Comparison of ENCODE assay signal across 8 cellular contexts in the genomic region with DNA sequence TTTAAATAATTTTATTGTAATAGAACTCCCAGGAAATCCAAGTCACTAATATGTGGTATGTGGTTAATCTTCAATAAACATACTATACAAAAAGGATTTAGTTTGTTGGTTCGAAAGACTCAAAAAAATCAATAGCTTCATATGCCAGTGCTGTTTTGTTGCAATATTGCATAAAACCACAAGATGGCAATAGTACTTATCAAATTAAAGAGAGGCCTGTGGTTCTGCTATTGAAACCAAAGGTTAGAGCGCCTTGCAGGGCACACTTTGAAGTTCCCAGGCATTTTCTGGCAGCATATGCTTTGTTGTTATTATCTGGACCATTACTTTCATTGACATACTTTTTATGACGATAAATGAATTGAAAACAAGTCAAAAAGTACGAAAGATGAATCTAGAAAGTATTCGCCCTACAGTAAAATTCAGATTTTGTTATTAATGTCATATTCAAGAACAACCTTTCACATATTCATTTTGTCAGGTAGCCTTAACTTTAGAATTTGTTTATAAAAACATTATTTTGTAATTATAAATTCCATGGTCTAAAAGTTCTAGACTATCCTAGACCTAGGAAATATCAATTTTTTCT.
A peak's percentile ranks its signal among the peaks of the same experiment; 100 is the strongest.
DNase-seq lines count a peak whose midpoint lies in the region; ATAC-seq and TF ChIP-seq lines count a peak whose summit lies in the region.

No MANE protein-coding gene starts in this region.

- WGBS in neuronal stem cell (ENCODE audit: extremely low coverage in 2 of 2, insufficient read length in 2 of 2, insufficient replicate concordance in 1 of 2), 2 donors: no CpG with 5 or more reads among the region's 5 CpGs

- TF ChIP-seq CTCF in GM12875 (IDR thresholded peaks at IDR 0.05; ENCODE audit: borderline replicate concordance, insufficient read depth, low read depth, low read length) (peak; percentile 32; the same call in 1 of the 2 replicates), fibroblast of mammary gland (conservative IDR thresholded peaks at IDR 0.05; ENCODE audit: control insufficient read depth, insufficient read depth, low read depth, low read length) (peak; percentile 72), coronary artery (IDR thresholded peaks at IDR 0.05) (no peak)

- H3K23ac ChIP-seq in neuronal stem cell (ENCODE audit: low read depth, low read length, poor library complexity): no peak overlapping the region

- H3K9me3 ChIP-seq in neuronal stem cell (replicated peaks in 1 of 2; ENCODE audit: control insufficient read depth in 2 of 2, insufficient read depth in 1 of 2, low read depth in 1 of 2, low read length in 2 of 2): peaks cover 0 to 2% of the 10 kb centered on the region in 2 donors

- H4K8ac ChIP-seq in neuronal stem cell (ENCODE audit: low read depth, low read length): no peak overlapping the region

- no peak overlapping the region for H2BK15ac ChIP-seq in neuronal stem cell (ENCODE audit: low read length)

- H3K4ac ChIP-seq in neuronal stem cell (ENCODE audit: low read length): no peak overlapping the region

- H2BK12ac ChIP-seq in neuronal stem cell (ENCODE audit: low read length): no peak overlapping the region

- H3K36me3 ChIP-seq in neuronal stem cell (replicated peaks in 1 of 2; ENCODE audit: control insufficient read depth in 2 of 2, insufficient read depth in 2 of 2, low read length in 2 of 2): no peaks in the 10 kb centered on the region

- ATAC-seq in HG02973 (IDR thresholded peaks at IDR 0.05; ENCODE audit: unreplicated experiment): peak; percentile 74

- no peak overlapping the region for H3K4me2 ChIP-seq in neuronal stem cell (ENCODE audit: insufficient read depth, low read length, poor library complexity, severe bottlenecking)

- peak; percentile 53 for DNase-seq in AG20443 (ENCODE audit: low spot score)
- DNase-seq in NCI-H2029 (lab: John Stamatoyannopoulos, UW): peak; percentile 60
- DNase-seq in SW 1271 (lab: John Stamatoyannopoulos, UW): peak; percentile 57 to 86
- DNase-seq in fibroblast of mammary gland (ENCODE audit: low read depth): peak; percentile 71
- peak; percentile 59 for DNase-seq in neuronal stem cell (ENCODE audit: low spot score)
- DNase-seq in coronary artery (ENCODE audit: low spot score): no peak

- no peak overlapping the region for H2AFZ ChIP-seq in neuronal stem cell (ENCODE audit: low read length)

- no peaks in the 10 kb centered on the region for H3K79me1 ChIP-seq in neuronal stem cell (ENCODE audit: low read depth, low read length)

- H3K9ac ChIP-seq in neuronal stem cell (ENCODE audit: low read depth, low read length, poor library complexity): no peak overlapping the region

- H3K14ac ChIP-seq in neuronal stem cell (ENCODE audit: low read length): no peak overlapping the region

- H3K4me3 ChIP-seq in GM12875 (ENCODE audit: low read depth, low read length) (no peak overlapping the region), fibroblast of mammary gland (ENCODE audit: control insufficient read depth, low read depth, low read length) (no peak overlapping the region), neuronal stem cell (ENCODE audit: low read length in 2 of 2) (no peak overlapping the region), coronary artery (no peak overlapping the region)

- H2AK5ac ChIP-seq in neuronal stem cell (ENCODE audit: low read depth, low read length): no peak overlapping the region

- H2BK120ac ChIP-seq in neuronal stem cell (ENCODE audit: low read depth, low read length): no peak overlapping the region

- H3K27ac ChIP-seq in neuronal stem cell (replicated peaks; ENCODE audit: low read length): no peak overlapping the region
- H3K27ac ChIP-seq in coronary artery: no peak overlapping the region

- no peak overlapping the region for H4K91ac ChIP-seq in neuronal stem cell (ENCODE audit: low read depth, low read length, poor library complexity)

- no peak overlapping the region for H2BK5ac ChIP-seq in neuronal stem cell (ENCODE audit: low read length)

- no peaks in the 10 kb centered on the region for H3K27me3 ChIP-seq in neuronal stem cell (ENCODE audit: control insufficient read depth in 3 of 3, insufficient read depth in 3 of 3, low read depth in 1 of 3, low read length in 3 of 3)

- H3K4me1 ChIP-seq in neuronal stem cell (ENCODE audit: control insufficient read depth in 2 of 2, insufficient read depth in 1 of 2, low read depth in 1 of 2, low read length in 2 of 2): no peaks in the 10 kb centered on the region

- H3K18ac ChIP-seq in neuronal stem cell (ENCODE audit: low read length): no peak overlapping the region
